Comparison of ENCODE assay signal across 8 cellular contexts in genomic region chr12:130870442-130871285, GRCh38. TPM values are rescaled to one million over a fixed set of nuclear protein-coding genes. Genes with fewer than 3 reads are reported as not detected.
DNase-seq lines count a peak whose midpoint lies in the region; ATAC-seq, FAIRE-seq and TF ChIP-seq lines count a peak whose summit lies in the region.

No MANE protein-coding gene starts in this region.

- ATAC-seq in HG03039 (IDR thresholded peaks at IDR 0.05; ENCODE audit: unreplicated experiment): peak; percentile 52

- peak; percentile 58 for DNase-seq in AG04449 (ENCODE audit: low read depth, low spot score)
- DNase-seq in GM18507 (ENCODE audit: extremely low spot score, insufficient read length, low read depth): peak; percentile 66
- DNase-seq in activated T-cell treated with anti-CD3 and anti-CD28 coated beads, Interleukin-2, amount 50 U/mL, for 1 hour: peak; percentile 65
- peak; percentile 57 for DNase-seq in myocyte (ENCODE audit: low read depth)
- peak; percentile 13 to 35 for DNase-seq in stimulated activated CD8-positive, alpha-beta memory T cell treated with anti-CD3 and anti-CD28 coated beads, Interleukin-7, amount 100 ng/mL, for 1 hour (ENCODE audit: low read depth in 2 of 2)

- H3K36me3 ChIP-seq in OCI-LY1 (ENCODE audit: insufficient read depth, low read length): peaks cover 34% of the 10 kb centered on the region
- H3K36me3 ChIP-seq in esophagus (ENCODE audit: control insufficient read depth in 2 of 2, insufficient read depth in 2 of 2, low read length in 1 of 2): peaks cover 0 to 13% of the 10 kb centered on the region in 2 donors

- H4K20me1 ChIP-seq in OCI-LY1 (ENCODE audit: insufficient read depth, low read length): peaks cover 5% of the 10 kb centered on the region; the same call in 1 of the 2 replicates

- H3K27me3 ChIP-seq in OCI-LY1 (ENCODE audit: insufficient read depth, low read length) (no peaks in the 10 kb centered on the region), esophagus (ENCODE audit: control insufficient read depth in 1 of 2, insufficient read depth in 2 of 2, low read length in 2 of 2) (no peaks in the 10 kb centered on the region)

- FAIRE-seq in GM18507 (lab: Jason Lieb, UNC): peak; percentile 80

- WGBS in esophagus, 2 donors: 45 to 46% methylated on average over 31 of the region's 31 CpGs

- peak; percentile 70 for TF ChIP-seq CTCF in AG04449 (IDR thresholded peaks at IDR 0.05; ENCODE audit: insufficient read depth, low read length, missing control alignments)
- peak; percentile 64 for TF ChIP-seq CTCF in OCI-LY1 (IDR thresholded peaks at IDR 0.05; ENCODE audit: low read length)

- peak overlapping the region; percentile 78 for H3K4me2 ChIP-seq in OCI-LY1 (ENCODE audit: low read length)

- peaks cover 12% of the 10 kb centered on the region for H3F3A ChIP-seq in OCI-LY1 (ENCODE audit: insufficient read depth, low read length)

- peaks cover 44% of the 10 kb centered on the region for H3K4me1 ChIP-seq in OCI-LY1 (ENCODE audit: insufficient read depth, low read length, severe bottlenecking)
- no peaks in the 10 kb centered on the region for H3K4me1 ChIP-seq in esophagus (ENCODE audit: control insufficient read depth in 2 of 2, insufficient read depth in 2 of 2, low read length in 1 of 2)

- H3K4me3 ChIP-seq in AG04449 (ENCODE audit: low read depth, low read length) (peak overlapping the region; percentile 69), OCI-LY1 (ENCODE audit: low read depth, low read length, poor library complexity, severe bottlenecking) (peak overlapping the region; percentile 72), esophagus (ENCODE audit: low read depth in 1 of 2, low read length in 2 of 2) (no peak overlapping the region)

- H3K9ac ChIP-seq in OCI-LY1 (ENCODE audit: low read length): peak overlapping the region; percentile 94

- peak overlapping the region; percentile 90 for H3K27ac ChIP-seq in OCI-LY1 (ENCODE audit: low read depth, low read length, poor library complexity, severe bottlenecking)
- H3K27ac ChIP-seq in esophagus (ENCODE audit: low read depth in 2 of 2, low read length in 1 of 2): peak overlapping the region; percentile 74 to 91

- H3K9me3 ChIP-seq in OCI-LY1 (ENCODE audit: low read length): no peaks in the 10 kb centered on the region
- no peaks in the 10 kb centered on the region for H3K9me3 ChIP-seq in esophagus (ENCODE audit: control insufficient read depth in 2 of 2, insufficient read depth in 1 of 2, low read depth in 1 of 2, low read length in 1 of 2)

- peaks cover 12% of the 10 kb centered on the region for H3K79me2 ChIP-seq in OCI-LY1 (ENCODE audit: insufficient read depth, low read length)

- no peaks in the 10 kb centered on the region for H3K9me2 ChIP-seq in OCI-LY1 (ENCODE audit: low read depth, low read length)

- CTCF ChIA-PET in AG04449 (lab: Yijun Ruan, JAX): interaction anchor here (0.7 to 2.2 kb wide), 9 partner anchors 9 to 94 kb away, joined by 3 to 8 read pairs (median 4); partner anchors contain the start of gene STX2

- H2AFZ ChIP-seq in OCI-LY1 (ENCODE audit: low read length): peak overlapping the region; percentile 7; the same call in 1 of the 2 replicates

- POLR2A ChIA-PET in AG04449 (lab: Yijun Ruan, JAX): interaction anchor here (0.7 to 1.1 kb wide), 2 partner anchors 44 to 105 kb away, joined by 3 read pairs; no protein-coding TSS in a partner anchor

RNA-seq across cellular contexts. Expression of gene RAN, which starts 1.2 kb away (rescaled TPM):
- polyA plus RNA-seq in esophagus: 100 to 1,000 TPM; 118 to 638 TPM
- total RNA-seq in myocyte: 335 and 336 TPM in 2 replicates
- 707 TPM for polyA plus RNA-seq in myocyte (2012)

RNA-seq across cellular contexts. Expression of gene STX2, which starts 31.6 kb away (rescaled TPM):
- 1 to 10 TPM; 3.1 to 3.5 TPM for polyA plus RNA-seq in esophagus
- total RNA-seq in myocyte: 31.6 and 42.0 TPM in 2 replicates
- polyA plus RNA-seq in myocyte (2012): 28.9 TPM

Comparison
In these comparisons a context has a peak if more than half of its experiments do, and no peak if none do; other contexts are left out.
1. H3K4me3 ChIP-seq: peak in AG04449 (single experiment) and OCI-LY1 (single experiment); none in esophagus (0 of 2).
2. Peak in every context shown above with its lines, with median percentiles within 50 percentile points of each other: DNase-seq.